ENCODE assay signal across 2 cellular contexts in genomic region chr2:217293046-217293445, GRCh38.
TF ChIP-seq lines count a peak whose summit lies in the region.

No MANE protein-coding gene starts in this region.

TF ChIP-seq in IMR-90, 13 proteins besides CTCF, POLR2A, EP300 and RAD21:
- no peak for TF ChIP-seq MXI1 (IDR thresholded peaks at IDR 0.05; ENCODE audit: borderline replicate concordance, low read depth, low read length)
- TF ChIP-seq RFX5 (IDR thresholded peaks at IDR 0.05; ENCODE audit: low read depth, low read length): no peak
TF ChIP-seq in IMR-90: peak in this region for 0.

TF ChIP-seq in SK-N-SH, 30 proteins besides CTCF, POLR2A, EP300 and RAD21:
- TF ChIP-seq ELF1 (IDR thresholded peaks at IDR 0.05): no peak
- TF ChIP-seq TAF1 (IDR thresholded peaks at IDR 0.05; ENCODE audit: borderline replicate concordance, low read depth, low read length): no peak
- TF ChIP-seq, protein P1, sequence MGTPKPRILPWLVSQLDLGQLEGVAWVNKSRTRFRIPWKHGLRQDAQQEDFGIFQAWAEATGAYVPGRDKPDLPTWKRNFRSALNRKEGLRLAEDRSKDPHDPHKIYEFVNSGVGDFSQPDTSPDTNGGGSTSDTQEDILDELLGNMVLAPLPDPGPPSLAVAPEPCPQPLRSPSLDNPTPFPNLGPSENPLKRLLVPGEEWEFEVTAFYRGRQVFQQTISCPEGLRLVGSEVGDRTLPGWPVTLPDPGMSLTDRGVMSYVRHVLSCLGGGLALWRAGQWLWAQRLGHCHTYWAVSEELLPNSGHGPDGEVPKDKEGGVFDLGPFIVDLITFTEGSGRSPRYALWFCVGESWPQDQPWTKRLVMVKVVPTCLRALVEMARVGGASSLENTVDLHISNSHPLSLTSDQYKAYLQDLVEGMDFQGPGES (IDR thresholded peaks at IDR 0.05; ENCODE audit: low read depth, low read length): no peak
- no peak for TF ChIP-seq TCF12 (IDR thresholded peaks at IDR 0.05)
- no peak for TF ChIP-seq SMC3 (IDR thresholded peaks at IDR 0.05; ENCODE audit: low read depth, low read length)
- no peak for TF ChIP-seq EZH2phosphoT487 (IDR thresholded peaks at IDR 0.05; ENCODE audit: borderline replicate concordance, low read depth)
- TF ChIP-seq POLR2AphosphoS5 (IDR thresholded peaks at IDR 0.05; ENCODE audit: low read depth, low read length): no peak
- no peak for TF ChIP-seq RCOR1 (IDR thresholded peaks at IDR 0.05; ENCODE audit: low read length)
- no peak for TF ChIP-seq GABPA (IDR thresholded peaks at IDR 0.05; ENCODE audit: low read depth)
- no peak for TF ChIP-seq FOXJ3 (CRISPR knock-in tag; IDR thresholded peaks at IDR 0.05)
- TF ChIP-seq, protein P2, sequence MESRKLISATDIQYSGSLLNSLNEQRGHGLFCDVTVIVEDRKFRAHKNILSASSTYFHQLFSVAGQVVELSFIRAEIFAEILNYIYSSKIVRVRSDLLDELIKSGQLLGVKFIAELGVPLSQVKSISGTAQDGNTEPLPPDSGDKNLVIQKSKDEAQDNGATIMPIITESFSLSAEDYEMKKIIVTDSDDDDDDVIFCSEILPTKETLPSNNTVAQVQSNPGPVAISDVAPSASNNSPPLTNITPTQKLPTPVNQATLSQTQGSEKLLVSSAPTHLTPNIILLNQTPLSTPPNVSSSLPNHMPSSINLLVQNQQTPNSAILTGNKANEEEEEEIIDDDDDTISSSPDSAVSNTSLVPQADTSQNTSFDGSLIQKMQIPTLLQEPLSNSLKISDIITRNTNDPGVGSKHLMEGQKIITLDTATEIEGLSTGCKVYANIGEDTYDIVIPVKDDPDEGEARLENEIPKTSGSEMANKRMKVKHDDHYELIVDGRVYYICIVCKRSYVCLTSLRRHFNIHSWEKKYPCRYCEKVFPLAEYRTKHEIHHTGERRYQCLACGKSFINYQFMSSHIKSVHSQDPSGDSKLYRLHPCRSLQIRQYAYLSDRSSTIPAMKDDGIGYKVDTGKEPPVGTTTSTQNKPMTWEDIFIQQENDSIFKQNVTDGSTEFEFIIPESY (IDR thresholded peaks at IDR 0.05; ENCODE audit: borderline replicate concordance, low read depth): no peak
- no peak for TF ChIP-seq CHD2 (IDR thresholded peaks at IDR 0.05; ENCODE audit: low read length, partially characterized antibody)
- no peak for TF ChIP-seq RXRA (IDR thresholded peaks at IDR 0.05; ENCODE audit: borderline replicate concordance, low read depth)
- TF ChIP-seq, protein P3, sequence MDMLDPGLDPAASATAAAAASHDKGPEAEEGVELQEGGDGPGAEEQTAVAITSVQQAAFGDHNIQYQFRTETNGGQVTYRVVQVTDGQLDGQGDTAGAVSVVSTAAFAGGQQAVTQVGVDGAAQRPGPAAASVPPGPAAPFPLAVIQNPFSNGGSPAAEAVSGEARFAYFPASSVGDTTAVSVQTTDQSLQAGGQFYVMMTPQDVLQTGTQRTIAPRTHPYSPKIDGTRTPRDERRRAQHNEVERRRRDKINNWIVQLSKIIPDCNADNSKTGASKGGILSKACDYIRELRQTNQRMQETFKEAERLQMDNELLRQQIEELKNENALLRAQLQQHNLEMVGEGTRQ (IDR thresholded peaks at IDR 0.05; ENCODE audit: borderline replicate concordance, low read depth, low read length): no peak
